ENCODE assay signal across 1 cellular context in genomic region chr11:73019448-73019847, GRCh38.
TF ChIP-seq lines count a peak whose summit lies in the region.

No MANE protein-coding gene starts in this region.

TF ChIP-seq in SK-N-SH treated with all-trans-retinoic acid at 6 μM for 48 hours, 23 proteins besides CTCF, POLR2A, EP300 and RAD21 (continued from another document):
- TF ChIP-seq, protein P1, sequence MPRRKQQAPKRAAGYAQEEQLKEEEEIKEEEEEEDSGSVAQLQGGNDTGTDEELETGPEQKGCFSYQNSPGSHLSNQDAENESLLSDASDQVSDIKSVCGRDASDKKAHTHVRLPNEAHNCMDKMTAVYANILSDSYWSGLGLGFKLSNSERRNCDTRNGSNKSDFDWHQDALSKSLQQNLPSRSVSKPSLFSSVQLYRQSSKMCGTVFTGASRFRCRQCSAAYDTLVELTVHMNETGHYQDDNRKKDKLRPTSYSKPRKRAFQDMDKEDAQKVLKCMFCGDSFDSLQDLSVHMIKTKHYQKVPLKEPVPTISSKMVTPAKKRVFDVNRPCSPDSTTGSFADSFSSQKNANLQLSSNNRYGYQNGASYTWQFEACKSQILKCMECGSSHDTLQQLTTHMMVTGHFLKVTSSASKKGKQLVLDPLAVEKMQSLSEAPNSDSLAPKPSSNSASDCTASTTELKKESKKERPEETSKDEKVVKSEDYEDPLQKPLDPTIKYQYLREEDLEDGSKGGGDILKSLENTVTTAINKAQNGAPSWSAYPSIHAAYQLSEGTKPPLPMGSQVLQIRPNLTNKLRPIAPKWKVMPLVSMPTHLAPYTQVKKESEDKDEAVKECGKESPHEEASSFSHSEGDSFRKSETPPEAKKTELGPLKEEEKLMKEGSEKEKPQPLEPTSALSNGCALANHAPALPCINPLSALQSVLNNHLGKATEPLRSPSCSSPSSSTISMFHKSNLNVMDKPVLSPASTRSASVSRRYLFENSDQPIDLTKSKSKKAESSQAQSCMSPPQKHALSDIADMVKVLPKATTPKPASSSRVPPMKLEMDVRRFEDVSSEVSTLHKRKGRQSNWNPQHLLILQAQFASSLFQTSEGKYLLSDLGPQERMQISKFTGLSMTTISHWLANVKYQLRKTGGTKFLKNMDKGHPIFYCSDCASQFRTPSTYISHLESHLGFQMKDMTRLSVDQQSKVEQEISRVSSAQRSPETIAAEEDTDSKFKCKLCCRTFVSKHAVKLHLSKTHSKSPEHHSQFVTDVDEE (CRISPR knock-in tag; IDR thresholded peaks at IDR 0.05) = no peak
- TF ChIP-seq OSR1 (CRISPR knock-in tag; IDR thresholded peaks at IDR 0.05) (no peak), ZNF8 (CRISPR knock-in tag; IDR thresholded peaks at IDR 0.05) (no peak)
